12 cellular contexts compared by ENCODE assay signal in genomic region chr1:64536217-64536835, GRCh38.
DNase-seq lines count a peak whose midpoint lies in the region; ATAC-seq and TF ChIP-seq lines count a peak whose summit lies in the region.
"Had no signal": no experiment of that assay in that cellular context is flagged by ENCODE, and none has a peak within 500 bp of the region (broad histone marks: within the 10 kb centered on the region; RNA-seq: fewer than 3 reads in every experiment).

No MANE protein-coding gene starts in this region.

- H4K20me1 ChIP-seq in mammary epithelial cell (ENCODE audit: insufficient read depth, low read length): no peaks in the 10 kb centered on the region

- TF ChIP-seq POLR2A in breast epithelium (IDR thresholded peaks at IDR 0.05): no peak

- no peaks in the 10 kb centered on the region for H3K79me2 ChIP-seq in mammary epithelial cell (ENCODE audit: insufficient read depth, low read length)

- H3K4me3 ChIP-seq in breast epithelium: no peak overlapping the region
- H3K4me3 ChIP-seq in mammary epithelial cell (replicated peaks in 1 of 3; ENCODE audit: insufficient read depth in 1 of 3, low read depth in 2 of 3, low read length in 3 of 3): no peak overlapping the region
- peak overlapping the region in 2 of 3 donors; percentile 24 to 46 for H3K4me3 ChIP-seq in liver (ENCODE audit: low read depth in 1 of 3, low read length in 3 of 3)
- H3K4me3 ChIP-seq in aorta (ENCODE audit: low read length in 2 of 2): no peak overlapping the region
- H3K4me3 ChIP-seq: A549 had no signal

- no peak overlapping the region for H3K4me2 ChIP-seq in mammary epithelial cell (ENCODE audit: insufficient read depth, low read depth, low read length)
- H3K4me2 ChIP-seq: A549 had no signal

- H3K4me1 ChIP-seq in breast epithelium: peaks cover 0 to 9% of the 10 kb centered on the region in 2 donors
- no peaks in the 10 kb centered on the region for H3K4me1 ChIP-seq in mammary epithelial cell (ENCODE audit: insufficient read depth, low read length)
- H3K4me1 ChIP-seq in liver (ENCODE audit: control insufficient read depth in 4 of 4, insufficient read depth in 4 of 4, low read length in 3 of 4): peaks cover 2 to 31% (median 22%) of the 10 kb centered on the region in 4 donors
- peaks cover 0 to 5% of the 10 kb centered on the region in 2 donors for H3K4me1 ChIP-seq in aorta (ENCODE audit: control insufficient read depth in 1 of 2, insufficient read depth in 2 of 2, low read length in 2 of 2)
- H3K4me1 ChIP-seq: A549 had no signal

- WGBS in mammary epithelial cell (ENCODE audit: low coverage, missing lambda C conversion rate): 91% methylated on average over 8 of the region's 8 CpGs
- 26% methylated on average over 8 of the region's 8 CpGs for WGBS in liver
- 24 to 26% methylated on average over 8 of the region's 8 CpGs for WGBS in aorta, 2 donors

- CTCF ChIA-PET in mammary epithelial cell (lab: Charles Lee; ENCODE audit: low non-redundant PET): no interaction called here

- H3K9me3 ChIP-seq in breast epithelium (no peaks in the 10 kb centered on the region), mammary epithelial cell (replicated peaks; ENCODE audit: insufficient read depth, low read length) (no peaks in the 10 kb centered on the region), liver (ENCODE audit: control insufficient read depth in 4 of 4, low read length in 3 of 4) (peaks cover 2 to 7% (median 3%) of the 10 kb centered on the region in 4 donors), aorta (ENCODE audit: control insufficient read depth, low read length) (peaks cover 3% of the 10 kb centered on the region)
- H3K9me3 ChIP-seq: A549 had no signal

- peak; percentile 45 to 46 for TF ChIP-seq RAD21 in liver (IDR thresholded peaks at IDR 0.05)

- no peak overlapping the region for H3K9ac ChIP-seq in mammary epithelial cell (ENCODE audit: insufficient read depth, low read length)
- peak overlapping the region in 1 of 2 donors; percentile 1 for H3K9ac ChIP-seq in liver (ENCODE audit: low read depth in 1 of 2, low read length in 2 of 2)

- H3K27me3 ChIP-seq in breast epithelium (no peaks in the 10 kb centered on the region), mammary epithelial cell (ENCODE audit: insufficient read depth, low read length) (no peaks in the 10 kb centered on the region), liver (ENCODE audit: control insufficient read depth in 4 of 4, insufficient read depth in 4 of 4, low read length in 3 of 4) (no peaks in the 10 kb centered on the region), aorta (ENCODE audit: control insufficient read depth in 1 of 2, insufficient read depth in 2 of 2, low read length in 1 of 2) (no peaks in the 10 kb centered on the region)

- H3K36me3 ChIP-seq in breast epithelium (no peaks in the 10 kb centered on the region), mammary epithelial cell (ENCODE audit: insufficient read depth, low read length) (no peaks in the 10 kb centered on the region), liver (ENCODE audit: control insufficient read depth in 4 of 4, insufficient read depth in 3 of 4, low read depth in 1 of 4, low read length in 3 of 4) (no peaks in the 10 kb centered on the region), aorta (ENCODE audit: control insufficient read depth in 1 of 2, insufficient read depth in 2 of 2, low read length in 1 of 2) (no peaks in the 10 kb centered on the region)

- no peak overlapping the region for H2AFZ ChIP-seq in mammary epithelial cell (ENCODE audit: low read depth, low read length)

- intact Hi-C loops in breast epithelium (cut with DNase I; ENCODE audit: low total_unique reads) (no loop called here), mammary epithelial cell (cut with micrococcal nuclease) (no loop called here), aorta (cut with DNase I) (loop anchor here in 1 of 2 donors (10.0 kb wide), 1 partner anchor 62 kb away; the partner anchor contains the start of gene CACHD1)

- no TSS peak for BruUV-seq in mammary epithelial cell (replicated peaks; lab: Mats Ljungman, UMichigan)

- TF ChIP-seq CTCF in breast epithelium (IDR thresholded peaks at IDR 0.05) (no peak), mammary epithelial cell (conservative IDR thresholded peaks at IDR 0.05 in 1 of 2, IDR thresholded peaks at IDR 0.05 in 1 of 2; ENCODE audit: extremely low read depth in 1 of 2, insufficient read depth in 1 of 2, low read depth in 1 of 2, low read length in 2 of 2) (no peak), liver (IDR thresholded peaks at IDR 0.05; ENCODE audit: low read depth, low read length, missing input control) (no peak)

- in situ Hi-C loops in mammary epithelial cell (cut with MboI; ENCODE audit: low sequenced_read_pairs in 2 of 2): no loop called here

- no peak for DNase-seq in breast epithelium (ENCODE audit: low spot score in 2 of 2)
- DNase-seq in mammary epithelial cell: no peak
- peak; percentile 68 for DNase-seq in SHP77 treated with DMSO at 0.1 percent for 48 hours (lab: John Stamatoyannopoulos, UW)
- DNase-seq in aorta: no peak
- no peak for DNase-seq in AG20443 (ENCODE audit: low spot score)
- DNase-seq: activated gamma-delta T cell treated with Interleukin-2 at 50 U/mL for 16 hours; islet precursor cell; stimulated activated naive CD8-positive, alpha-beta T cell treated with anti-CD3 and anti-CD28 coated beads, Interleukin-15, Interleukin-2, amounts not matched to agents 100 U/mL and 50 U/mL, for 24 hours had no signal

- peak; percentile 10 for ATAC-seq in aorta (ENCODE audit: low FRiP score)
- ATAC-seq in GM19467 (IDR thresholded peaks at IDR 0.05; ENCODE audit: unreplicated experiment): no peak
- ATAC-seq in GM21737 (IDR thresholded peaks at IDR 0.05; ENCODE audit: unreplicated experiment): no peak
- ATAC-seq: A549; stimulated activated naive CD8-positive, alpha-beta T cell treated with anti-CD3 and anti-CD28 coated beads, Interleukin-15, Interleukin-2, amounts not matched to agents 100 U/mL and 50 U/mL, for 24 hours had no signal

- dilution Hi-C loops in mammary epithelial cell (cut with HindIII; ENCODE audit: low sequenced_read_pairs): no loop called here

- H3K27ac ChIP-seq in breast epithelium: peak overlapping the region; percentile 7 to 38
- no peak overlapping the region for H3K27ac ChIP-seq in mammary epithelial cell (ENCODE audit: insufficient read depth, low read depth, low read length)
- peak overlapping the region; percentile 75 to 80 for H3K27ac ChIP-seq in liver (ENCODE audit: low read depth in 1 of 2, low read length in 2 of 2)
- no peak overlapping the region for H3K27ac ChIP-seq in aorta (ENCODE audit: low read depth in 1 of 2, low read length in 2 of 2)
- H3K27ac ChIP-seq: A549 had no signal

TF ChIP-seq in liver, 16 proteins besides CTCF, POLR2A, EP300 and RAD21 (continues in another document):
- TF ChIP-seq MAX (IDR thresholded peaks at IDR 0.05): peak; percentile 77
- peak in 1 of 2 donors; percentile 61 for TF ChIP-seq JUND (IDR thresholded peaks at IDR 0.05)
- peak; percentile 88 for TF ChIP-seq YY1 (IDR thresholded peaks at IDR 0.05)
- TF ChIP-seq GABPA (IDR thresholded peaks at IDR 0.05 in 1 of 2, conservative IDR thresholded peaks at IDR 0.05 in 1 of 2): no peak
- peak; percentile 91 for TF ChIP-seq FOXA1 (IDR thresholded peaks at IDR 0.05)
- TF ChIP-seq EGR1 (IDR thresholded peaks at IDR 0.05; ENCODE audit: low read depth in 2 of 2): peak; percentile 52 to 77
- TF ChIP-seq HNF4A (conservative IDR thresholded peaks at IDR 0.05): peak; percentile 89 to 91
- TF ChIP-seq HNF4G (IDR thresholded peaks at IDR 0.05): peak; percentile 67
- TF ChIP-seq, protein P1, sequence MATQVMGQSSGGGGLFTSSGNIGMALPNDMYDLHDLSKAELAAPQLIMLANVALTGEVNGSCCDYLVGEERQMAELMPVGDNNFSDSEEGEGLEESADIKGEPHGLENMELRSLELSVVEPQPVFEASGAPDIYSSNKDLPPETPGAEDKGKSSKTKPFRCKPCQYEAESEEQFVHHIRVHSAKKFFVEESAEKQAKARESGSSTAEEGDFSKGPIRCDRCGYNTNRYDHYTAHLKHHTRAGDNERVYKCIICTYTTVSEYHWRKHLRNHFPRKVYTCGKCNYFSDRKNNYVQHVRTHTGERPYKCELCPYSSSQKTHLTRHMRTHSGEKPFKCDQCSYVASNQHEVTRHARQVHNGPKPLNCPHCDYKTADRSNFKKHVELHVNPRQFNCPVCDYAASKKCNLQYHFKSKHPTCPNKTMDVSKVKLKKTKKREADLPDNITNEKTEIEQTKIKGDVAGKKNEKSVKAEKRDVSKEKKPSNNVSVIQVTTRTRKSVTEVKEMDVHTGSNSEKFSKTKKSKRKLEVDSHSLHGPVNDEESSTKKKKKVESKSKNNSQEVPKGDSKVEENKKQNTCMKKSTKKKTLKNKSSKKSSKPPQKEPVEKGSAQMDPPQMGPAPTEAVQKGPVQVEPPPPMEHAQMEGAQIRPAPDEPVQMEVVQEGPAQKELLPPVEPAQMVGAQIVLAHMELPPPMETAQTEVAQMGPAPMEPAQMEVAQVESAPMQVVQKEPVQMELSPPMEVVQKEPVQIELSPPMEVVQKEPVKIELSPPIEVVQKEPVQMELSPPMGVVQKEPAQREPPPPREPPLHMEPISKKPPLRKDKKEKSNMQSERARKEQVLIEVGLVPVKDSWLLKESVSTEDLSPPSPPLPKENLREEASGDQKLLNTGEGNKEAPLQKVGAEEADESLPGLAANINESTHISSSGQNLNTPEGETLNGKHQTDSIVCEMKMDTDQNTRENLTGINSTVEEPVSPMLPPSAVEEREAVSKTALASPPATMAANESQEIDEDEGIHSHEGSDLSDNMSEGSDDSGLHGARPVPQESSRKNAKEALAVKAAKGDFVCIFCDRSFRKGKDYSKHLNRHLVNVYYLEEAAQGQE (IDR thresholded peaks at IDR 0.05): peak; percentile 50
- TF ChIP-seq, protein P2, sequence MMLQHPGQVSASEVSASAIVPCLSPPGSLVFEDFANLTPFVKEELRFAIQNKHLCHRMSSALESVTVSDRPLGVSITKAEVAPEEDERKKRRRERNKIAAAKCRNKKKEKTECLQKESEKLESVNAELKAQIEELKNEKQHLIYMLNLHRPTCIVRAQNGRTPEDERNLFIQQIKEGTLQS (IDR thresholded peaks at IDR 0.05): no peak

Comparison
In these comparisons a context has a peak if more than half of its experiments do, and no peak if none do; other contexts are left out.
1. H3K27ac ChIP-seq: peak in breast epithelium (2 of 2) and liver (2 of 2); none in mammary epithelial cell (single experiment) and aorta (0 of 2).
2. H3K4me3 ChIP-seq: peak in liver (2 of 3); none in breast epithelium (0 of 3), mammary epithelial cell (0 of 3) and aorta (0 of 2).